Comparison of ENCODE assay signal across 2 cellular contexts in genomic region chr14:93104961-93105360, GRCh38.
A peak's percentile ranks its signal among the peaks of the same experiment; 100 is the strongest.
TF ChIP-seq lines count a peak whose summit lies in the region.

No MANE protein-coding gene starts in this region.

TF ChIP-seq in A549, 52 proteins besides CTCF, POLR2A, EP300 and RAD21 (continued from another document):
- TF ChIP-seq ELK1 (IDR thresholded peaks at IDR 0.05; ENCODE audit: low read depth, low read length) (no peak), EHMT2 (IDR thresholded peaks at IDR 0.05; ENCODE audit: low read depth) (no peak), CBX2 (IDR thresholded peaks at IDR 0.05; ENCODE audit: borderline replicate concordance, low read depth) (no peak), BHLHE40 (IDR thresholded peaks at IDR 0.05; ENCODE audit: low read depth, low read length) (no peak), FOSL2 (IDR thresholded peaks at IDR 0.05) (no peak), FOSL2 (CRISPR knock-in tag; IDR thresholded peaks at IDR 0.05) (no peak), RNF2 (IDR thresholded peaks at IDR 0.05; ENCODE audit: borderline replicate concordance, low read depth) (no peak), ATOH8 (CRISPR knock-in tag; IDR thresholded peaks at IDR 0.05; ENCODE audit: low read depth) (no peak), MAX (IDR thresholded peaks at IDR 0.05) (no peak), ZC3H11A (IDR thresholded peaks at IDR 0.05) (no peak), RFX5 (IDR thresholded peaks at IDR 0.05) (no peak), POLR2AphosphoS2 (conservative IDR thresholded peaks at IDR 0.05; ENCODE audit: low read length) (no peak), CHD2 (IDR thresholded peaks at IDR 0.05; ENCODE audit: low read length, partially characterized antibody) (no peak)

TF ChIP-seq in HepG2, 621 proteins besides CTCF, POLR2A, EP300 and RAD21 (continued from another document):
- TF ChIP-seq ZNF687 (CRISPR knock-in tag; IDR thresholded peaks at IDR 0.05) (peak; percentile 12; the same call in 1 of the 2 replicates), RFXANK (CRISPR knock-in tag; IDR thresholded peaks at IDR 0.05) (no peak)
